ENCODE assay signal across 8 cellular contexts in genomic region chr17:75516255-75516618, GRCh38. TPM values are rescaled to one million over a fixed set of nuclear protein-coding genes. Genes with fewer than 3 reads are reported as not detected.
DNase-seq lines count a peak whose midpoint lies in the region; ATAC-seq and TF ChIP-seq lines count a peak whose summit lies in the region.

TSEN54 (plus strand) TSS chr17:75516528; CDS start chr17:75516561, 33 bp downstream.

- H4K20me1 ChIP-seq in smooth muscle cell (ENCODE audit: low read depth), result peaks cover 37% of the 10 kb centered on the region

- peak within 1 kb of the TSS; percentile 80 for H3K4me3 ChIP-seq in WI38 (ENCODE audit: low read depth, low read length)
- peak within 1 kb of the TSS; percentile 89 to 94 (median 91) for H3K4me3 ChIP-seq in breast epithelium
- peak within 1 kb of the TSS; percentile 94 for H3K4me3 ChIP-seq in smooth muscle cell

- 2% methylated on average over 19 of the region's 45 CpGs for WGBS in smooth muscle cell (ENCODE audit: low lambda C conversion rate)

- H3K27ac ChIP-seq in breast epithelium, result peak within 1 kb of the TSS; percentile 92 to 95
- H3K27ac ChIP-seq in smooth muscle cell (ENCODE audit: low read depth), result no peak within 1 kb of the TSS

- peaks cover 15% of the 10 kb centered on the region for H3K79me2 ChIP-seq in smooth muscle cell (ENCODE audit: low read depth)

- DNase-seq in 8988T (peak; percentile 95), NCI-H2227 treated with DMSO at 0.1 percent for 48 hours (lab: John Stamatoyannopoulos, UW) (peak; percentile 89), breast epithelium (ENCODE audit: low spot score in 2 of 2) (peak; percentile 90 to 94), iPS-NIHi11 (ENCODE audit: low spot score) (peak; percentile 98), smooth muscle cell (lab: John Stamatoyannopoulos, UW; ENCODE audit: unreplicated experiment) (peak; percentile 85)

- peak within 1 kb of the TSS; percentile 98 for H2AFZ ChIP-seq in smooth muscle cell (ENCODE audit: low read depth)

- H3K9me3 ChIP-seq in breast epithelium (no peaks in the 10 kb centered on the region), smooth muscle cell (replicated peaks; ENCODE audit: low read depth) (no peaks in the 10 kb centered on the region)

- H3K4me2 ChIP-seq in smooth muscle cell, result peak within 1 kb of the TSS; percentile 99

- H3K27me3 ChIP-seq in breast epithelium, result no peaks in the 10 kb centered on the region
- no peaks in the 10 kb centered on the region for H3K27me3 ChIP-seq in smooth muscle cell (ENCODE audit: low read depth)

- H3K36me3 ChIP-seq in breast epithelium (no peaks in the 10 kb centered on the region), smooth muscle cell (ENCODE audit: low read depth) (no peaks in the 10 kb centered on the region)

- ATAC-seq in GM18861 (IDR thresholded peaks at IDR 0.05; ENCODE audit: unreplicated experiment) (peak; percentile 43), HG03103 (IDR thresholded peaks at IDR 0.05; ENCODE audit: low read depth, unreplicated experiment) (peak; percentile 53)

- H3K9ac ChIP-seq in smooth muscle cell (ENCODE audit: low read depth), result peak within 1 kb of the TSS; percentile 69

- TF ChIP-seq CTCF in WI38 (IDR thresholded peaks at IDR 0.05; ENCODE audit: low read depth, low read length) (no peak), breast epithelium (IDR thresholded peaks at IDR 0.05) (no peak), smooth muscle cell (IDR thresholded peaks at IDR 0.05; ENCODE audit: borderline replicate concordance, insufficient read depth, poor library complexity, severe bottlenecking) (no peak)

- no peak for TF ChIP-seq POLR2A in breast epithelium (IDR thresholded peaks at IDR 0.05)

- intact Hi-C loops in breast epithelium (cut with DNase I; ENCODE audit: low total_unique reads), result no loop called here

- no peaks in the 10 kb centered on the region for H3F3A ChIP-seq in smooth muscle cell (ENCODE audit: low read depth)

- peaks cover 8 to 28% of the 10 kb centered on the region in 2 donors for H3K4me1 ChIP-seq in breast epithelium
- peaks cover 18% of the 10 kb centered on the region for H3K4me1 ChIP-seq in smooth muscle cell (ENCODE audit: low read depth)

RNA-seq across cellular contexts. Expression of gene TSEN54, which starts in this region (rescaled TPM):
- total RNA-seq in breast epithelium, result 10 to 100 TPM; 18.4 to 34.7 (median 31.2) TPM
- total RNA-seq in smooth muscle cell, result 12.5 and 15.1 TPM in 2 replicates
- 15.1 and 27.7 TPM in 2 replicates for polyA plus RNA-seq in smooth muscle cell
